Comparison of ENCODE assay signal across 19 cellular contexts in the genomic region with DNA sequence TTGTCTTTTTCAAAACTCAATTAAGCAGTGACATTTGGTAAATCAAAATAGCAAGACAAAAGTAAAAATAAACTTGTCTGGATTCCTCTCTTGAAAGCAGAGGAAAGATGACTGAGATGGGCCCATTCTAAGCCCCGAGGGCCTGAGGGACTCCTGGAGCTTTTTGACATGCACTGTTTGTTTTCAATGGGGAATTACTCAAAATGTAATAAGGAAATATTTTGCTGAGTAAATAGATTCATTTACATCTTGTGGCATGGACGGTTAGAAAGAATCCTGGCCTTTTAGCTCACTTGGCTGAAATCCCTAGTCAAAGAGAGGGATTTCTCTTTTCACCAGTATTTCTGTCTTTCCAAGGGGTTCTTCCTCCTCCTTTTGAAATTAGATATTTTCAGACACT.
DNase-seq lines count a peak whose midpoint lies in the region; ATAC-seq and TF ChIP-seq lines count a peak whose summit lies in the region.
"Had no signal": no experiment of that assay in that cellular context is flagged by ENCODE, and none has a peak within 500 bp of the region (broad histone marks: within the 10 kb centered on the region; RNA-seq: fewer than 3 reads in every experiment).

No MANE protein-coding gene starts in this region.

- H3K9me3 Mint-ChIP-seq in stimulated activated naive CD8-positive, alpha-beta T cell treated with anti-CD3 and anti-CD28 coated beads, Interleukin-15, amount 100 ng/mL, for 72 hours: peaks cover 7 to 9% of the 10 kb centered on the region in 2 donors

- no peak for ATAC-seq in stimulated activated naive CD8-positive, alpha-beta T cell treated with anti-CD3 and anti-CD28 coated beads, Interleukin-15, amount 100 ng/mL, for 72 hours
- ATAC-seq: CD8-positive, alpha-beta T cell had no signal

- H3K4me3 ChIP-seq in fibroblast of villous mesenchyme (ENCODE audit: low read depth, low read length) (no peak overlapping the region), breast epithelium (no peak overlapping the region)

- no peaks in the 10 kb centered on the region for H3K27me3 Mint-ChIP-seq in stimulated activated naive CD8-positive, alpha-beta T cell treated with anti-CD3 and anti-CD28 coated beads, Interleukin-15, amount 100 ng/mL, for 72 hours

- intact Hi-C loops in breast epithelium (cut with DNase I; ENCODE audit: low total_unique reads): no loop called here

- no peaks in the 10 kb centered on the region for H3K36me3 ChIP-seq in breast epithelium
- H3K36me3 ChIP-seq: BE2C had no signal

- no peaks in the 10 kb centered on the region for H3K4me1 ChIP-seq in breast epithelium
- H3K4me1 ChIP-seq: BE2C had no signal

- no peak for TF ChIP-seq POLR2A in breast epithelium (IDR thresholded peaks at IDR 0.05)

- H3K9me3 ChIP-seq in breast epithelium: peaks cover 0 to 6% of the 10 kb centered on the region in 2 donors
- H3K9me3 ChIP-seq: BE2C had no signal

- no peak for TF ChIP-seq CTCF in AG09319 (IDR thresholded peaks at IDR 0.05; ENCODE audit: low read depth, low read length)
- TF ChIP-seq CTCF in fibroblast of villous mesenchyme (IDR thresholded peaks at IDR 0.05; ENCODE audit: insufficient read depth, low read depth, low read length): no peak
- TF ChIP-seq CTCF in breast epithelium (IDR thresholded peaks at IDR 0.05): no peak

- no peaks in the 10 kb centered on the region for H3K27me3 ChIP-seq in breast epithelium
- H3K27me3 ChIP-seq: BE2C had no signal

- DNase-seq in AG09319 (ENCODE audit: extremely low read depth, low read depth): peak; percentile 56
- peak; percentile 55 for DNase-seq in EL
- peak; percentile 27 for DNase-seq in NCI-H526 treated with DMSO at 0.1 percent for 48 hours (lab: John Stamatoyannopoulos, UW)
- peak; percentile 28 for DNase-seq in fibroblast of villous mesenchyme (ENCODE audit: low read depth)
- no peak for DNase-seq in breast epithelium (ENCODE audit: low spot score in 2 of 2)
- no peak for DNase-seq in hypothalamus (lab: John Stamatoyannopoulos, UW)
- no peak for DNase-seq in AG08395 (ENCODE audit: low spot score)
- DNase-seq in stimulated activated naive CD8-positive, alpha-beta T cell treated with anti-CD3 and anti-CD28 coated beads, Interleukin-15, amount 100 ng/mL, for 72 hours: no peak
- DNase-seq: ACHN; BE2C; CD8-positive, alpha-beta T cell; DND-41; GF-D8; MM.1S; NCI-H1092 treated with DMSO at 0.1 percent for 48 hours; NCI-H187 treated with DMSO at 0.1 percent for 48 hours; NCI-H2171; NCI-H82 had no signal

- H3K4me3 Mint-ChIP-seq in stimulated activated naive CD8-positive, alpha-beta T cell treated with anti-CD3 and anti-CD28 coated beads, Interleukin-15, amount 100 ng/mL, for 72 hours: no peak overlapping the region
- H3K4me3 Mint-ChIP-seq: CD8-positive, alpha-beta T cell had no signal

- no peaks in the 10 kb centered on the region for H3K4me1 Mint-ChIP-seq in stimulated activated naive CD8-positive, alpha-beta T cell treated with anti-CD3 and anti-CD28 coated beads, Interleukin-15, amount 100 ng/mL, for 72 hours

- no peak overlapping the region for H3K27ac Mint-ChIP-seq in stimulated activated naive CD8-positive, alpha-beta T cell treated with anti-CD3 and anti-CD28 coated beads, Interleukin-15, amount 100 ng/mL, for 72 hours
- H3K27ac Mint-ChIP-seq: CD8-positive, alpha-beta T cell had no signal

- no peak overlapping the region for H3K27ac ChIP-seq in breast epithelium
- H3K27ac ChIP-seq: KMS-11 had no signal

Comparison
In these comparisons a context has a peak if more than half of its experiments do, and no peak if none do; other contexts are left out.
1. DNase-seq: peak in AG09319 (single experiment), EL (single experiment), NCI-H526 treated with DMSO at 0.1 percent for 48 hours (single experiment) and fibroblast of villous mesenchyme (single experiment); none in breast epithelium (0 of 2), hypothalamus (0 of 51), AG08395 (single experiment) and stimulated activated naive CD8-positive, alpha-beta T cell treated with anti-CD3 and anti-CD28 coated beads, Interleukin-15, amount 100 ng/mL, for 72 hours (0 of 2).